ENCODE assay signal across 8 cellular contexts in the genomic region with DNA sequence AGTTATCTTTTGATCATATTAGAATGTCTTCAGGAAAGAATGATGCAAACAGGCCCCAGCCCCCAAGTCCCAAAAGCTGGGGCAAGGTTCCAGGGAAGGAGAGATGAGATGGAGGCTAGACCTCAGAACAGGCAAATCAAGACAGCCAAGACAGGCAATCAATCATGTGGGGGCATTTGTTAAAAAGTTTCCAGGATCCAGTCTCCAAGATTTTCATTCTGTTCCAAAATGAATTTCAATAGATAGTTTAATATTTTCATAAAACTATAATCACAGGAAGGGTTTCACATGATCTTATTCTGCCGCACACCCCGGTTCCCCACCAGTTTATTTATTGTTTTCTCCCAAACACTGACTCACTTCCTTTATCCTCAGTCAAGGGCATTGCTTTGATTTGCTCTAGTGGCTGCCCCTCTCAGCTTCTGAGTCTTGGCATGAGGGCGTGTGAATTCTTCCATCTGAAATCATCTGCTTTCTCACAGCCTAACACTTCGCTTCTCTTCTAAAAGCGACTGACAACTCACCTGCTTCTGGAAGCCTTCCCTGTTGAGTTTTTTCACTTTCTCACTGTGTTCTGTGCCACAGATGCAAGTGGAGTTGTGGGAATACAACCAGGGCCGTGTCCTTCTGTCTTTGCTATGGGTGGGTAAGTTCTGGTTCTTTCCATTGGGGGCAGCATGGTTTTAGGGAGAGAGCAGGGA. TPM values are rescaled to one million over a fixed set of nuclear protein-coding genes. Genes with fewer than 3 reads are reported as not detected.
DNase-seq lines count a peak whose midpoint lies in the region; ATAC-seq and TF ChIP-seq lines count a peak whose summit lies in the region.

No MANE protein-coding gene starts in this region.

- ATAC-seq in GM21825 (IDR thresholded peaks at IDR 0.05; ENCODE audit: unreplicated experiment) = no peak

- H2AFZ ChIP-seq in smooth muscle cell (ENCODE audit: low read depth) = peak overlapping the region; percentile 81

- H3K4me3 ChIP-seq in astrocyte of the cerebellum (ENCODE audit: low read depth, low read length) = no peak overlapping the region
- no peak overlapping the region for H3K4me3 ChIP-seq in smooth muscle cell

- H3F3A ChIP-seq in smooth muscle cell (ENCODE audit: low read depth) = peaks cover 13% of the 10 kb centered on the region

- H3K27ac ChIP-seq in smooth muscle cell (ENCODE audit: low read depth) = peak overlapping the region; percentile 94

- no peaks in the 10 kb centered on the region for H3K36me3 ChIP-seq in smooth muscle cell (ENCODE audit: low read depth)

- H4K20me1 ChIP-seq in smooth muscle cell (ENCODE audit: low read depth) = no peaks in the 10 kb centered on the region

- no peaks in the 10 kb centered on the region for H3K27me3 ChIP-seq in smooth muscle cell (ENCODE audit: low read depth)

- H3K4me1 ChIP-seq in smooth muscle cell (ENCODE audit: low read depth) = peaks cover 8% of the 10 kb centered on the region

- 24% methylated on average over 6 of the region's 6 CpGs for WGBS in smooth muscle cell (ENCODE audit: low lambda C conversion rate)

- peak overlapping the region; percentile 46 for H3K4me2 ChIP-seq in smooth muscle cell

- H3K9ac ChIP-seq in smooth muscle cell (ENCODE audit: low read depth) = no peak overlapping the region

- H3K9me3 ChIP-seq in smooth muscle cell (replicated peaks; ENCODE audit: low read depth) = no peaks in the 10 kb centered on the region

- no peaks in the 10 kb centered on the region for H3K79me2 ChIP-seq in smooth muscle cell (ENCODE audit: low read depth)

- peak; percentile 76 for TF ChIP-seq CTCF in astrocyte of the cerebellum (IDR thresholded peaks at IDR 0.05; ENCODE audit: low read depth, low read length, missing control alignments)
- peak; percentile 46 for TF ChIP-seq CTCF in smooth muscle cell (IDR thresholded peaks at IDR 0.05; ENCODE audit: borderline replicate concordance, insufficient read depth, poor library complexity, severe bottlenecking)

- peak; percentile 67 for DNase-seq in Daoy (ENCODE audit: low read depth)
- peak; percentile 47 to 48 for DNase-seq in Kasumi-1 (lab: John Stamatoyannopoulos, UW)
- DNase-seq in astrocyte of the cerebellum (ENCODE audit: low read depth) = peak; percentile 48
- DNase-seq in iPS DF 19.7 (ENCODE audit: low read depth, low spot score) = peak; percentile 60
- DNase-seq in smooth muscle cell (lab: John Stamatoyannopoulos, UW; ENCODE audit: unreplicated experiment) = no peak
- no peak for DNase-seq in cerebellar nuclear complex (lab: John Stamatoyannopoulos, UW)
- no peak for DNase-seq in NCI-H187 (lab: John Stamatoyannopoulos, UW)

- in situ Hi-C loops in astrocyte of the cerebellum (cut with HindIII; ENCODE audit: low sequenced_read_pairs) = no loop called here

RNA-seq across cellular contexts. Expression of a gene that starts 12.2 kb away (rescaled TPM):
- total RNA-seq in Daoy (2014; rRNA removed; shearing (Covaris generic)) = 3.7 and 8.5 TPM in 2 replicates
- 13.5 and 17.8 TPM in 2 replicates for total RNA-seq in smooth muscle cell
- polyA plus RNA-seq in smooth muscle cell = 23.7 and 24.0 TPM in 2 replicates

RNA-seq across cellular contexts. Expression of a gene that starts 26.4 kb away (rescaled TPM):
- 44.7 and 47.4 TPM in 2 replicates for total RNA-seq in Daoy (2014; rRNA removed; shearing (Covaris generic))
- total RNA-seq in smooth muscle cell = 47.4 and 64.0 TPM in 2 replicates
- 94.0 and 99.8 TPM in 2 replicates for polyA plus RNA-seq in smooth muscle cell

RNA-seq across cellular contexts. Expression of a gene that starts 46.4 kb away (rescaled TPM):
- not detected in 2 replicates for total RNA-seq in Daoy (2014; rRNA removed; shearing (Covaris generic))
- total RNA-seq in smooth muscle cell = 0.27 TPM in 1 of 2 replicates, not detected in the other
- 0.23 and 1.3 TPM in 2 replicates for polyA plus RNA-seq in smooth muscle cell

RNA-seq across cellular contexts. Expression of a gene that starts 58.4 kb away (rescaled TPM):
- total RNA-seq in Daoy (2014; rRNA removed; shearing (Covaris generic)) = 41.9 and 43.7 TPM in 2 replicates
- total RNA-seq in smooth muscle cell = 13.3 and 17.0 TPM in 2 replicates
- polyA plus RNA-seq in smooth muscle cell = 20.0 and 20.3 TPM in 2 replicates

RNA-seq across cellular contexts. Expression of a gene that starts 58.6 kb away (rescaled TPM):
- 31.8 and 34.1 TPM in 2 replicates for total RNA-seq in Daoy (2014; rRNA removed; shearing (Covaris generic))
- 33.5 and 35.6 TPM in 2 replicates for total RNA-seq in smooth muscle cell
- 26.6 and 37.2 TPM in 2 replicates for polyA plus RNA-seq in smooth muscle cell

Comparison
In these comparisons a context has a peak if more than half of its experiments do, and no peak if none do; other contexts are left out.
1. DNase-seq: peak in Daoy (single experiment), Kasumi-1 (2 of 2), astrocyte of the cerebellum (single experiment) and iPS DF 19.7 (single experiment); none in smooth muscle cell (single experiment), cerebellar nuclear complex (0 of 2) and NCI-H187 (0 of 2).